1 cellular context compared by ENCODE assay signal in the genomic region with DNA sequence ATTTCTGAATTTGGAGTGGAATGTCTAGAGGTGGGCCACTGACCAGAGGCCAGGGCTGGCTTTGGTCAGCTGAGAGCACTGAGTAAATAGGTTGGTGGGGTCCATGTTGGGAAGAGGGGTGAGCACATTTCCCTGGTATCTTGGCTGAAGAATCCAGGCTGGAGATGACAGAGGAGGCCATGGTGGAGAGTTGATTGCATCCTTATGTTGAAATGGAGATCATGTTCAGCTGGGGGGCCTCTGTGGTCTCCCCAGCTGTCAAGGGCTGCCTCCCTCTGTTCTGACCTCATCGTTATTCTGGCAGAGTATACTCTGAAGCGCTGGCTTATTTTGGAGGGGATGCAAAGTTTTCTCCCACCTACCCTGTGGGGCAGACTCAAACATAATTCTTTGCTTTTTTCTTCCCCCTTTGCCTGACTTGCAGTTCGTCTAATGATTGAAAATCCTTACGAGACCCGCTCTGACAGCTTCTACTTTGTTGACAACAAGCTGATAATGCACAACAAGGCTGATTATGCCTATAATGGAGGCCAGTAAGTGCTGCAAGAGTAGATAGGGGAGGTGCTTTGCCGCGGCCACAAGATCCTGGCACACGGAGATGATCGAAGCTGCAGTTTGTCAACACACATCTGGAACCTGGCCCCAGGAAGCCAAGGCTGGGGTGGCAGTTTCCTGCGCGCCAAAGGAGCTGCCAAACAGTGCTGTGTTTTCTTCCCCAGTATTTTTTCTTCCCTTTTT.
A peak's percentile ranks its signal among the peaks of the same experiment; 100 is the strongest.
TF ChIP-seq lines count a peak whose summit lies in the region.

No MANE protein-coding gene starts in this region.

TF ChIP-seq in HepG2, 621 proteins besides CTCF, POLR2A, EP300 and RAD21:
- TF ChIP-seq, protein P1, sequence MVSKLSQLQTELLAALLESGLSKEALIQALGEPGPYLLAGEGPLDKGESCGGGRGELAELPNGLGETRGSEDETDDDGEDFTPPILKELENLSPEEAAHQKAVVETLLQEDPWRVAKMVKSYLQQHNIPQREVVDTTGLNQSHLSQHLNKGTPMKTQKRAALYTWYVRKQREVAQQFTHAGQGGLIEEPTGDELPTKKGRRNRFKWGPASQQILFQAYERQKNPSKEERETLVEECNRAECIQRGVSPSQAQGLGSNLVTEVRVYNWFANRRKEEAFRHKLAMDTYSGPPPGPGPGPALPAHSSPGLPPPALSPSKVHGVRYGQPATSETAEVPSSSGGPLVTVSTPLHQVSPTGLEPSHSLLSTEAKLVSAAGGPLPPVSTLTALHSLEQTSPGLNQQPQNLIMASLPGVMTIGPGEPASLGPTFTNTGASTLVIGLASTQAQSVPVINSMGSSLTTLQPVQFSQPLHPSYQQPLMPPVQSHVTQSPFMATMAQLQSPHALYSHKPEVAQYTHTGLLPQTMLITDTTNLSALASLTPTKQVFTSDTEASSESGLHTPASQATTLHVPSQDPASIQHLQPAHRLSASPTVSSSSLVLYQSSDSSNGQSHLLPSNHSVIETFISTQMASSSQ (IDR thresholded peaks at IDR 0.05; ENCODE audit: low read depth), result 0 out of 2 replicates have a peak, but pooled peaks have one; percentile 2
- TF ChIP-seq, protein P1 (CRISPR knock-in tag; IDR thresholded peaks at IDR 0.05; ENCODE audit: borderline replicate concordance), result no peak
- TF ChIP-seq, protein P2, sequence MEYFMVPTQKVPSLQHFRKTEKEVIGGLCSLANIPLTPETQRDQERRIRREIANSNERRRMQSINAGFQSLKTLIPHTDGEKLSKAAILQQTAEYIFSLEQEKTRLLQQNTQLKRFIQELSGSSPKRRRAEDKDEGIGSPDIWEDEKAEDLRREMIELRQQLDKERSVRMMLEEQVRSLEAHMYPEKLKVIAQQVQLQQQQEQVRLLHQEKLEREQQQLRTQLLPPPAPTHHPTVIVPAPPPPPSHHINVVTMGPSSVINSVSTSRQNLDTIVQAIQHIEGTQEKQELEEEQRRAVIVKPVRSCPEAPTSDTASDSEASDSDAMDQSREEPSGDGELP (IDR thresholded peaks at IDR 0.05; ENCODE audit: borderline replicate concordance, low read depth), result peak; percentile 40; the same call in 1 of the 2 replicates
- TF ChIP-seq PHB2 (IDR thresholded peaks at IDR 0.05; ENCODE audit: partially characterized antibody), result no peak
- TF ChIP-seq FOXA1 (IDR thresholded peaks at IDR 0.05), result no peak
- TF ChIP-seq FOXA1 (CRISPR knock-in tag; IDR thresholded peaks at IDR 0.05), result 0 out of 2 replicates have a peak, but pooled peaks have one; percentile 6
